10 cellular contexts compared by ENCODE assay signal in genomic region chr2:72145658-72146329, GRCh38. TPM values are rescaled to one million over a fixed set of nuclear protein-coding genes. Genes with fewer than 3 reads are reported as not detected.
DNase-seq lines count a peak whose midpoint lies in the region; ATAC-seq, FAIRE-seq and TF ChIP-seq lines count a peak whose summit lies in the region.
"Had no signal": no experiment of that assay in that cellular context is flagged by ENCODE, and none has a peak within 500 bp of the region (broad histone marks: within the 10 kb centered on the region; RNA-seq: fewer than 3 reads in every experiment).

No MANE protein-coding gene starts in this region.

- H3K36me3 ChIP-seq in gastrocnemius medialis, result no peaks in the 10 kb centered on the region
- H3K36me3 ChIP-seq: neutrophil had no signal

- H3K18ac ChIP-seq in H9 (ENCODE audit: insufficient read length, low read depth, low read length), result no peak overlapping the region

- peaks cover 75% of the 10 kb centered on the region for H3K27me3 ChIP-seq in H9 (ENCODE audit: insufficient read depth, low read length)
- no peaks in the 10 kb centered on the region for H3K27me3 ChIP-seq in right cardiac atrium (ENCODE audit: control insufficient read depth, insufficient read depth)
- peaks cover 43 to 48% (median 45%) of the 10 kb centered on the region in 3 donors for H3K27me3 ChIP-seq in gastrocnemius medialis

- H3K4me2 ChIP-seq in H9 (ENCODE audit: insufficient read depth, insufficient read length, low read length), result peak overlapping the region; percentile 87

- peaks cover 0 to 8% of the 10 kb centered on the region in 2 experiments; a peak in 3 of 5 replicates for H3K9me3 Mint-ChIP-seq in H9
- H3K9me3 Mint-ChIP-seq in activated B cell treated with CpG ODN at 0.5 μM for 24 hours, result peaks cover 4% of the 10 kb centered on the region

- H3K27ac Mint-ChIP-seq in H9 (peak overlapping the region in 1 of 3 experiments; percentile 44; a peak in 2 of 7 replicates), activated B cell treated with CpG ODN at 0.5 μM for 24 hours (peak overlapping the region; percentile 30)

- CTCF ChIA-PET in activated B cell treated with CpG ODN at 0.5 μM for 24 hours (lab: Charles Lee), result no interaction called here

- no peak for TF ChIP-seq CTCF in H9 (conservative IDR thresholded peaks at IDR 0.05)
- TF ChIP-seq CTCF in activated B cell treated with CpG ODN at 0.5 μM for 24 hours (IDR thresholded peaks at IDR 0.05), result no peak
- no peak for TF ChIP-seq CTCF in gastrocnemius medialis (IDR thresholded peaks at IDR 0.05 in 4 of 5, conservative IDR thresholded peaks at IDR 0.05 in 1 of 5)

- no peak overlapping the region for H4K5ac ChIP-seq in H9 (ENCODE audit: insufficient read length, low read depth, low read length)

- no peaks in the 10 kb centered on the region for H3K79me1 ChIP-seq in H9 (ENCODE audit: insufficient read depth, low read depth, low read length, poor library complexity, severe bottlenecking)

- no peak overlapping the region for H3K4ac ChIP-seq in H9 (ENCODE audit: low read depth, low read length)

- H3K79me2 ChIP-seq in H9 (ENCODE audit: insufficient read depth, low read length), result no peaks in the 10 kb centered on the region

- no peak for ATAC-seq in activated B cell treated with CpG ODN at 0.5 μM for 24 hours (ENCODE audit: low read depth)
- ATAC-seq in right cardiac atrium, result no peak
- ATAC-seq in gastrocnemius medialis, result no peak
- no peak for ATAC-seq in HG03280 (IDR thresholded peaks at IDR 0.05; ENCODE audit: unreplicated experiment)

- H2BK5ac ChIP-seq in H9 (ENCODE audit: insufficient read length, low read length), result no peak overlapping the region

- no peak overlapping the region for H3K23ac ChIP-seq in H9 (ENCODE audit: insufficient read length, low read depth, low read length)

- no peak overlapping the region for H4K91ac ChIP-seq in H9 (ENCODE audit: insufficient read length, low read depth, low read length)

- DNase-seq in H9, result no peak
- no peak for DNase-seq in activated B cell treated with CpG ODN at 0.5 μM for 24 hours
- no peak for DNase-seq in right cardiac atrium
- peak in 1 of 2 donors; percentile 9 for DNase-seq in gastrocnemius medialis
- no peak for DNase-seq in NCI-H1092 (lab: John Stamatoyannopoulos, UW)
- DNase-seq in HTR-8/SVneo (ENCODE audit: insufficient read length, low spot score), result no peak
- DNase-seq in NCI-H2196 treated with DMSO at 0.1 percent for 48 hours (lab: John Stamatoyannopoulos, UW; ENCODE audit: unreplicated experiment), result no peak

- H3K4me1 ChIP-seq in H9 (ENCODE audit: insufficient read depth, low read length), result no peaks in the 10 kb centered on the region; the same call in 1 of the 2 replicates
- H3K4me1 ChIP-seq in right cardiac atrium (ENCODE audit: control insufficient read depth, insufficient read depth, low read length), result peaks cover 3% of the 10 kb centered on the region
- peaks cover 55 to 73% of the 10 kb centered on the region in 2 donors for H3K4me1 ChIP-seq in gastrocnemius medialis

- no peak for TF ChIP-seq POLR2A in gastrocnemius medialis (IDR thresholded peaks at IDR 0.05)

- H4K8ac ChIP-seq in H9 (replicated peaks; ENCODE audit: insufficient read length, low read depth, low read length), result no peak overlapping the region

- peak overlapping the region; percentile 62 to 79 for H3K4me3 Mint-ChIP-seq in H9
- H3K4me3 Mint-ChIP-seq in activated B cell treated with CpG ODN at 0.5 μM for 24 hours, result peak overlapping the region; percentile 66

- POLR2A ChIA-PET in activated B cell treated with CpG ODN at 0.5 μM for 24 hours (lab: Charles Lee), result no interaction called here

- H2AK5ac ChIP-seq in H9 (ENCODE audit: insufficient read length, low read length), result no peak overlapping the region

- H3T11ph ChIP-seq in H9 (ENCODE audit: low read length), result no peak overlapping the region

- H2BK20ac ChIP-seq in H9 (ENCODE audit: low read depth, low read length, poor library complexity, severe bottlenecking), result no peak overlapping the region

- H3K27me3 Mint-ChIP-seq in H9 (ENCODE audit: low read depth) (peaks cover 96% of the 10 kb centered on the region), activated B cell treated with CpG ODN at 0.5 μM for 24 hours (peaks cover 61% of the 10 kb centered on the region)

- H3K9me3 ChIP-seq in H9 (ENCODE audit: control insufficient read depth, low read depth, low read length), result no peaks in the 10 kb centered on the region
- no peaks in the 10 kb centered on the region for H3K9me3 ChIP-seq in right cardiac atrium (ENCODE audit: control insufficient read depth, low read length)
- no peaks in the 10 kb centered on the region for H3K9me3 ChIP-seq in gastrocnemius medialis
- H3K9me3 ChIP-seq: neutrophil had no signal

- peaks cover 5% of the 10 kb centered on the region for H4K20me1 ChIP-seq in H9 (ENCODE audit: control insufficient read depth, insufficient read depth, insufficient read length)

- peak overlapping the region; percentile 68 for H3K4me3 ChIP-seq in right cardiac atrium (ENCODE audit: low read length)
- peak overlapping the region; percentile 55 to 75 (median 66) for H3K4me3 ChIP-seq in gastrocnemius medialis

- intact Hi-C loops in activated B cell treated with CpG ODN at 0.5 μM for 24 hours (cut with micrococcal nuclease), result loop anchor here (5.0 to 10.0 kb wide), 3 partner anchors 429 to 1149 kb away; partner anchors contain the start of genes EGR4 and EMX1
- intact Hi-C loops in right cardiac atrium (cut with DNase I), result loop anchor here in 3 of 4 donors (5.0 to 10.0 kb wide), 4 partner anchors 221 to 541 kb away; no protein-coding TSS in a partner anchor
- intact Hi-C loops in gastrocnemius medialis (cut with DNase I; ENCODE audit: low total_unique reads), result loop anchor here (2.0 to 10.0 kb wide), 2 partner anchors 263 to 691 kb away; partner anchors contain the start of gene DYSF

- no peak overlapping the region for H3K9ac ChIP-seq in H9 (ENCODE audit: extremely low read depth, insufficient read length, low read length)

- in situ Hi-C loops in gastrocnemius medialis (cut with MboI; ENCODE audit: low sequenced_read_pairs in 4 of 4), result no loop called here

- no peak overlapping the region for H3K14ac ChIP-seq in H9 (ENCODE audit: insufficient read depth, low read length)

- no peak for FAIRE-seq in HTR-8/SVneo (lab: Jason Lieb, UNC)
- FAIRE-seq: GM18507 had no signal

- WGBS in H9 (ENCODE audit: extremely low coverage, insufficient read length, low lambda C conversion rate), result no CpG with 5 or more reads among the region's 33 CpGs
- WGBS in right cardiac atrium, result 1% methylated on average over 33 of the region's 33 CpGs

- H2BK120ac ChIP-seq in H9 (ENCODE audit: low read depth, low read length, poor library complexity, severe bottlenecking), result no peak overlapping the region

- no peaks in the 10 kb centered on the region; a peak in 1 of 7 replicates for H3K36me3 Mint-ChIP-seq in H9 (ENCODE audit: insufficient read depth in 1 of 3, low read depth in 3 of 3)
- no peaks in the 10 kb centered on the region for H3K36me3 Mint-ChIP-seq in activated B cell treated with CpG ODN at 0.5 μM for 24 hours (ENCODE audit: low read depth)

- peaks cover 34% of the 10 kb centered on the region for H3K23me2 ChIP-seq in H9 (ENCODE audit: insufficient read length, low read depth, low read length, poor library complexity, severe bottlenecking)

- H3K56ac ChIP-seq in H9 (ENCODE audit: insufficient read length, low read depth, low read length), result no peak overlapping the region

- H2AFZ ChIP-seq in H9 (ENCODE audit: low read length), result no peak overlapping the region

- H2BK12ac ChIP-seq in H9 (ENCODE audit: insufficient read length, low read depth, low read length), result no peak overlapping the region

- H3K27ac ChIP-seq in H9 (ENCODE audit: insufficient read length, low read depth, low read length), result no peak overlapping the region
- peak overlapping the region; percentile 13 for H3K27ac ChIP-seq in right cardiac atrium (ENCODE audit: low read length)
- H3K27ac ChIP-seq in gastrocnemius medialis, result peak overlapping the region; percentile 1 to 66 (median 14)
- H3K27ac ChIP-seq: neutrophil had no signal

- no peak overlapping the region for H2BK15ac ChIP-seq in H9 (ENCODE audit: low read depth, low read length)

- H3K4me1 Mint-ChIP-seq in H9 (peaks cover 37 to 59% of the 10 kb centered on the region in 2 experiments), activated B cell treated with CpG ODN at 0.5 μM for 24 hours (peaks cover 47% of the 10 kb centered on the region)

RNA-seq across cellular contexts. Expression of gene CYP26B1, which starts 1.9 kb away (rescaled TPM):
- total RNA-seq in H9 (2021), result 0.20 and 0.22 TPM in 2 replicates
- not detected in 2 replicates for total RNA-seq in activated B cell treated with CpG ODN at 0.5 μM for 24 hours
- total RNA-seq in right cardiac atrium, result 10 to 100 TPM in 1 of 4 donors, 1 to 10 TPM in 3; 5.1 to 30.9 (median 8.0) TPM
- 7.2 TPM for polyA plus RNA-seq in right cardiac atrium
- total RNA-seq in gastrocnemius medialis, result 1 to 10 TPM; 1.8 to 4.8 (median 2.3) TPM
